ENCODE assay signal across 25 cellular contexts in genomic region chr2:201180010-201180409, GRCh38. TPM values are rescaled to one million over a fixed set of nuclear protein-coding genes. Genes with fewer than 3 reads are reported as not detected.
DNase-seq lines count a peak whose midpoint lies in the region; ATAC-seq and TF ChIP-seq lines count a peak whose summit lies in the region.
"Had no signal": no experiment of that assay in that cellular context is flagged by ENCODE, and none has a peak within 500 bp of the region (broad histone marks: within the 10 kb centered on the region; RNA-seq: fewer than 3 reads in every experiment).

No MANE protein-coding gene starts in this region.

- peaks cover 22% of the 10 kb centered on the region for H3K4me1 ChIP-seq in DND-41 (ENCODE audit: insufficient read depth, low read length)
- H3K4me1 ChIP-seq in neutrophil (ENCODE audit: control insufficient read depth in 1 of 2, insufficient read depth in 1 of 2, low read depth in 1 of 2, low read length in 1 of 2) = peaks cover 38 to 41% of the 10 kb centered on the region in 2 experiments
- H3K4me1 ChIP-seq: ascending aorta had no signal

- H3K4me3 Mint-ChIP-seq in activated T-cell treated with anti-CD3 and anti-CD28 coated beads, Interleukin-2, amount 50 U/mL, for 72 hours = no peak overlapping the region
- H3K4me3 Mint-ChIP-seq in activated T-cell treated with anti-CD3 and anti-CD28 coated beads, Interleukin-2, amount 50 U/mL, for 4 hours = no peak overlapping the region
- no peak overlapping the region for H3K4me3 Mint-ChIP-seq in type B pancreatic cell
- H3K4me3 Mint-ChIP-seq: CD4-positive, alpha-beta memory T cell; T-helper 1 cell treated with Interleukin-12 subunit alpha and Interleukin-12 subunit beta and Interleukin-4 antibody, amounts not matched to agents 30 μg/mL and 1 μg/mL, for 36 hours had no signal

- H3K27me3 ChIP-seq in DND-41 (ENCODE audit: insufficient read depth, low read length, poor library complexity) (no peaks in the 10 kb centered on the region), neutrophil (no peaks in the 10 kb centered on the region)
- H3K27me3 ChIP-seq: ascending aorta, ovary, SJSA1 had no signal

- H3K4me3 ChIP-seq in DND-41 (ENCODE audit: low read depth in 1 of 2, low read length in 2 of 2) (no peak overlapping the region), neutrophil (ENCODE audit: low read depth in 1 of 2, low read length in 1 of 2) (no peak overlapping the region)
- H3K4me3 ChIP-seq: ascending aorta, lung, ovary, SJSA1, thoracic aorta had no signal

- H2AFZ ChIP-seq in DND-41 (ENCODE audit: low read depth, low read length) = peak overlapping the region; percentile 30; the same call in 1 of the 2 replicates

- H3K9me3 Mint-ChIP-seq in activated T-cell treated with anti-CD3 and anti-CD28 coated beads, Interleukin-2, amount 50 U/mL, for 72 hours = no peaks in the 10 kb centered on the region
- no peaks in the 10 kb centered on the region for H3K9me3 Mint-ChIP-seq in activated T-cell treated with anti-CD3 and anti-CD28 coated beads, Interleukin-2, amount 50 U/mL, for 4 hours
- H3K9me3 Mint-ChIP-seq in type B pancreatic cell = no peaks in the 10 kb centered on the region

- H3K27ac ChIP-seq in DND-41 (ENCODE audit: low read length) (no peak overlapping the region), neutrophil (peak overlapping the region; percentile 7)
- H3K27ac ChIP-seq: ascending aorta, KMS-11, ovary, SJSA1, thoracic aorta, VCaP had no signal

- TF ChIP-seq CTCF in DND-41 (IDR thresholded peaks at IDR 0.05; ENCODE audit: borderline replicate concordance, extremely low read depth, low read length, poor library complexity, severe bottlenecking) (no peak), neutrophil (IDR thresholded peaks at IDR 0.05) (no peak), type B pancreatic cell (conservative IDR thresholded peaks at IDR 0.05) (no peak)

- peaks cover 19% of the 10 kb centered on the region for H3K79me2 ChIP-seq in DND-41 (ENCODE audit: insufficient read depth, low read length)

- no peaks in the 10 kb centered on the region for H4K20me1 ChIP-seq in DND-41 (ENCODE audit: insufficient read depth, low read length)

- H3K9me3 ChIP-seq in DND-41 (ENCODE audit: insufficient read depth, low read length, severe bottlenecking) = peaks cover 6% of the 10 kb centered on the region
- no peaks in the 10 kb centered on the region for H3K9me3 ChIP-seq in neutrophil
- H3K9me3 ChIP-seq: ascending aorta, ovary, thoracic aorta had no signal

- peak; percentile 35 to 36 for ATAC-seq in activated T-cell treated with anti-CD3 and anti-CD28 coated beads, Interleukin-2, amount 50 U/mL, for 72 hours (replicated peaks in 1 of 2)
- ATAC-seq in activated T-cell treated with anti-CD3 and anti-CD28 coated beads, Interleukin-2, amount 50 U/mL, for 4 hours = no peak
- no peak for ATAC-seq in DND-41 (ENCODE audit: insufficient read depth, low read depth)
- ATAC-seq in HG02840 (IDR thresholded peaks at IDR 0.05; ENCODE audit: low FRiP score, unreplicated experiment) = no peak
- no peak for ATAC-seq in HG03521 (IDR thresholded peaks at IDR 0.05; ENCODE audit: unreplicated experiment)

- H3K36me3 Mint-ChIP-seq in activated T-cell treated with anti-CD3 and anti-CD28 coated beads, Interleukin-2, amount 50 U/mL, for 72 hours (ENCODE audit: insufficient read depth in 2 of 2) = peaks cover 3 to 4% of the 10 kb centered on the region in 2 donors
- H3K36me3 Mint-ChIP-seq in activated T-cell treated with anti-CD3 and anti-CD28 coated beads, Interleukin-2, amount 50 U/mL, for 4 hours (ENCODE audit: insufficient read depth) = no peaks in the 10 kb centered on the region
- H3K36me3 Mint-ChIP-seq in type B pancreatic cell = no peaks in the 10 kb centered on the region

- no peak overlapping the region for H3K4me2 ChIP-seq in DND-41 (ENCODE audit: insufficient read depth, low read length)
- H3K4me2 ChIP-seq: KMS-11 had no signal

- H3K4me1 Mint-ChIP-seq in activated T-cell treated with anti-CD3 and anti-CD28 coated beads, Interleukin-2, amount 50 U/mL, for 72 hours (ENCODE audit: low read depth) = peaks cover 42% of the 10 kb centered on the region
- H3K4me1 Mint-ChIP-seq in activated T-cell treated with anti-CD3 and anti-CD28 coated beads, Interleukin-2, amount 50 U/mL, for 4 hours (ENCODE audit: low read depth) = peaks cover 35% of the 10 kb centered on the region
- H3K4me1 Mint-ChIP-seq in type B pancreatic cell (ENCODE audit: unreplicated experiment) = peaks cover 5% of the 10 kb centered on the region

- H3K27me3 Mint-ChIP-seq in activated T-cell treated with anti-CD3 and anti-CD28 coated beads, Interleukin-2, amount 50 U/mL, for 72 hours (ENCODE audit: low read depth) = no peaks in the 10 kb centered on the region
- no peaks in the 10 kb centered on the region for H3K27me3 Mint-ChIP-seq in activated T-cell treated with anti-CD3 and anti-CD28 coated beads, Interleukin-2, amount 50 U/mL, for 4 hours (ENCODE audit: low read depth)
- H3K27me3 Mint-ChIP-seq in type B pancreatic cell = no peaks in the 10 kb centered on the region
- H3K27me3 Mint-ChIP-seq: CD4-positive, alpha-beta memory T cell had no signal

- no peak for DNase-seq in activated T-cell treated with anti-CD3 and anti-CD28 coated beads, Interleukin-2, amount 50 U/mL, for 72 hours
- DNase-seq in activated T-cell treated with anti-CD3 and anti-CD28 coated beads, Interleukin-2, amount 50 U/mL, for 4 hours = no peak
- DNase-seq in DND-41 = no peak
- peak; percentile 44 for DNase-seq in RPMI7951 (ENCODE audit: low read depth)
- DNase-seq in type B pancreatic cell (ENCODE audit: extremely low spot score, unreplicated experiment) = no peak
- DNase-seq: activated naive CD4-positive, alpha-beta T cell; central memory CD4-positive, alpha-beta T cell; foreskin melanocyte; H7; islet precursor cell; NCI-H1105; NCI-H2107; OCI-M1; ovary had no signal

- H3K27ac Mint-ChIP-seq in activated T-cell treated with anti-CD3 and anti-CD28 coated beads, Interleukin-2, amount 50 U/mL, for 72 hours = peak overlapping the region; percentile 7
- no peak overlapping the region for H3K27ac Mint-ChIP-seq in type B pancreatic cell
- H3K27ac Mint-ChIP-seq: T-helper 1 cell treated with Interleukin-12 subunit alpha and Interleukin-12 subunit beta and Interleukin-4 antibody, amounts not matched to agents 30 μg/mL and 1 μg/mL, for 36 hours had no signal

- no peaks in the 10 kb centered on the region for H3K36me3 ChIP-seq in DND-41 (ENCODE audit: insufficient read depth, low read length)
- H3K36me3 ChIP-seq in neutrophil = no peaks in the 10 kb centered on the region
- H3K36me3 ChIP-seq: ascending aorta, ovary, SJSA1, thoracic aorta had no signal

- no peak overlapping the region for H3K9ac ChIP-seq in DND-41 (ENCODE audit: low read depth, low read length)
- H3K9ac ChIP-seq: KMS-11 had no signal

RNA-seq across cellular contexts. Expression of gene CASP10, which starts 2.9 kb away (rescaled TPM):
- total RNA-seq in activated T-cell treated with anti-CD3 and anti-CD28 coated beads, Interleukin-2, amount 50 U/mL, for 72 hours = 10 to 100 TPM; 15.7 to 17.4 TPM
- 1 to 10 TPM; 3.4 to 4.8 (median 4.4) TPM for total RNA-seq in activated T-cell treated with anti-CD3 and anti-CD28 coated beads, Interleukin-2, amount 50 U/mL, for 4 hours
- 7.4 and 8.5 TPM in 2 replicates for total RNA-seq in RPMI7951 (2014; rRNA removed; shearing (Covaris generic))
- total RNA-seq in type B pancreatic cell (ENCODE audit: low replicate concordance) = 1.6 and 3.6 TPM in 2 replicates

Comparison
In these comparisons a context has a peak if more than half of its experiments do, and no peak if none do; other contexts are left out.
1. ATAC-seq: peak in activated T-cell treated with anti-CD3 and anti-CD28 coated beads, Interleukin-2, amount 50 U/mL, for 72 hours (2 of 2); none in activated T-cell treated with anti-CD3 and anti-CD28 coated beads, Interleukin-2, amount 50 U/mL, for 4 hours (0 of 2), DND-41 (single experiment), HG02840 (single experiment) and HG03521 (single experiment).